Comparison of ENCODE assay signal across 15 cellular contexts in genomic region chr18:55494441-55494840, GRCh38.
DNase-seq lines count a peak whose midpoint lies in the region; ATAC-seq, FAIRE-seq and TF ChIP-seq lines count a peak whose summit lies in the region.
"Had no signal": no experiment of that assay in that cellular context is flagged by ENCODE, and none has a peak within 500 bp of the region (broad histone marks: within the 10 kb centered on the region; RNA-seq: fewer than 3 reads in every experiment).

No MANE protein-coding gene starts in this region.

- H3K4me2 ChIP-seq in DOHH2 (ENCODE audit: low read length) (peak overlapping the region; percentile 18), IMR-90 (ENCODE audit: low read depth, low read length) (0 out of 2 replicates have a peak overlapping the region, but pooled peaks have one; percentile 20), OCI-LY1 (ENCODE audit: low read length) (no peak overlapping the region), skeletal muscle satellite cell (ENCODE audit: low read length) (peak overlapping the region; percentile 10)
- H3K4me2 ChIP-seq: GM23338 had no signal

- H3K4me3 ChIP-seq in DOHH2 (ENCODE audit: low read length), result no peak overlapping the region
- H3K4me3 ChIP-seq in IMR-90 (ENCODE audit: insufficient read depth, low read depth, low read length), result no peak overlapping the region
- no peak overlapping the region for H3K4me3 ChIP-seq in OCI-LY1 (ENCODE audit: low read depth, low read length, poor library complexity, severe bottlenecking)
- no peak overlapping the region for H3K4me3 ChIP-seq in skeletal muscle satellite cell (ENCODE audit: low read length)
- H3K4me3 ChIP-seq in testis, result no peak overlapping the region
- H3K4me3 ChIP-seq: GM23338 had no signal

- H3K9me3 ChIP-seq in DOHH2 (ENCODE audit: control insufficient read depth, insufficient read depth, low read length) (no peaks in the 10 kb centered on the region), IMR-90 (ENCODE audit: control insufficient read depth, insufficient read depth, low read length) (no peaks in the 10 kb centered on the region), OCI-LY1 (ENCODE audit: low read length) (no peaks in the 10 kb centered on the region), skeletal muscle satellite cell (replicated peaks; ENCODE audit: low read length) (no peaks in the 10 kb centered on the region), testis (no peaks in the 10 kb centered on the region)

- ATAC-seq in IMR-90 (ENCODE audit: low read depth), result no peak
- ATAC-seq: CD8-positive, alpha-beta T cell; GM23338 had no signal

- H3K27ac ChIP-seq in DOHH2 (ENCODE audit: low read depth, low read length), result no peak overlapping the region; the same call in 1 of the 2 replicates
- H3K27ac ChIP-seq in IMR-90 (ENCODE audit: insufficient read depth, low read length), result no peak overlapping the region
- peak overlapping the region; percentile 1 for H3K27ac ChIP-seq in OCI-LY1 (ENCODE audit: low read depth, low read length, poor library complexity, severe bottlenecking)
- no peak overlapping the region for H3K27ac ChIP-seq in testis

- H4K8ac ChIP-seq in IMR-90 (ENCODE audit: low read depth in 2 of 2, low read length in 2 of 2), result no peak overlapping the region

- H3K79me1 ChIP-seq in IMR-90 (ENCODE audit: low read depth in 1 of 2, low read length in 2 of 2), result peaks cover 19 to 67% of the 10 kb centered on the region in 2 experiments

- CTCF ChIA-PET in IMR-90 (lab: Yijun Ruan, JAX), result interaction anchor here (0.6 kb wide), 2 partner anchors 19 to 721 kb away, joined by 3 to 11 read pairs; no protein-coding TSS in a partner anchor

- no peak overlapping the region for H2AK9ac ChIP-seq in IMR-90 (replicated peaks; ENCODE audit: low read depth, low read length, poor library complexity)

- no peak overlapping the region for H2BK20ac ChIP-seq in IMR-90 (ENCODE audit: low read depth, low read length)

- TF ChIP-seq CTCF in DOHH2 (IDR thresholded peaks at IDR 0.05; ENCODE audit: low read depth, low read length, poor library complexity, severe bottlenecking) (no peak), IMR-90 (conservative IDR thresholded peaks at IDR 0.05; ENCODE audit: low read depth, low read length) (no peak), OCI-LY1 (IDR thresholded peaks at IDR 0.05; ENCODE audit: low read length) (no peak), testis (IDR thresholded peaks at IDR 0.05) (no peak)

- H3K14ac ChIP-seq in IMR-90 (replicated peaks; ENCODE audit: low read depth, low read length), result 0 out of 2 replicates have a peak overlapping the region, but pooled peaks have one; percentile 2

- H2AK5ac ChIP-seq in IMR-90 (ENCODE audit: low read depth, low read length), result no peak overlapping the region

- H3K36me3 ChIP-seq in DOHH2 (ENCODE audit: control insufficient read depth, low read length) (peaks cover 10% of the 10 kb centered on the region; the same call in 1 of the 2 replicates), IMR-90 (ENCODE audit: control insufficient read depth, insufficient read depth, low read length) (no peaks in the 10 kb centered on the region), OCI-LY1 (ENCODE audit: insufficient read depth, low read length) (no peaks in the 10 kb centered on the region), skeletal muscle satellite cell (ENCODE audit: insufficient read depth, low read length) (no peaks in the 10 kb centered on the region), testis (ENCODE audit: low read depth, missing control alignments) (no peaks in the 10 kb centered on the region)

- no peak overlapping the region for H2BK15ac ChIP-seq in IMR-90 (ENCODE audit: low read depth, low read length)

- H3K9ac ChIP-seq in IMR-90 (ENCODE audit: low read depth, low read length) (no peak overlapping the region), OCI-LY1 (ENCODE audit: low read length) (no peak overlapping the region), skeletal muscle satellite cell (ENCODE audit: low read depth, low read length) (no peak overlapping the region)

- H3K9me1 ChIP-seq in IMR-90 (ENCODE audit: insufficient read depth, low read length), result peaks cover 18% of the 10 kb centered on the region

- H3F3A ChIP-seq in DOHH2 (ENCODE audit: control insufficient read depth, insufficient read depth) (no peaks in the 10 kb centered on the region; the same call in 1 of the 2 replicates), OCI-LY1 (ENCODE audit: insufficient read depth, low read length) (no peaks in the 10 kb centered on the region)

- dilution Hi-C loops in IMR-90 (cut with HindIII; ENCODE audit: low sequenced_read_pairs, unreplicated experiment), result no loop called here

- POLR2A ChIA-PET in IMR-90 (lab: Charles Lee; ENCODE audit: unreplicated experiment), result no interaction called here

- no peak overlapping the region for H4K91ac ChIP-seq in IMR-90 (ENCODE audit: insufficient read depth, low read depth, low read length)

- no CpG with 5 or more reads among the region's 1 CpG for WGBS in IMR-90 (ENCODE audit: extremely low coverage in 2 of 2, insufficient read length in 1 of 2), 2 experiments
- 94 to 96% methylated on average over 1 of the region's 1 CpG for WGBS in testis, 2 donors

- H2BK120ac ChIP-seq in IMR-90 (ENCODE audit: low read depth, low read length), result no peak overlapping the region

- no peak overlapping the region for H3K23ac ChIP-seq in IMR-90 (ENCODE audit: low read depth, low read length)

- H3K56ac ChIP-seq in IMR-90 (ENCODE audit: extremely low read depth, insufficient read depth, low read length), result no peak overlapping the region

- no TSS peak for BruUV-seq in IMR-90 (replicated peaks; lab: Mats Ljungman, UMichigan)

- no peaks in the 10 kb centered on the region for H4K20me1 ChIP-seq in DOHH2 (ENCODE audit: control insufficient read depth, insufficient read depth, low read depth, low read length)
- H4K20me1 ChIP-seq in IMR-90 (ENCODE audit: insufficient read depth, low read length), result no peaks in the 10 kb centered on the region
- no peaks in the 10 kb centered on the region for H4K20me1 ChIP-seq in OCI-LY1 (ENCODE audit: insufficient read depth, low read length)

- H3K79me2 ChIP-seq in DOHH2 (ENCODE audit: control insufficient read depth, low read length) (peaks cover 92% of the 10 kb centered on the region), OCI-LY1 (ENCODE audit: insufficient read depth, low read length) (peaks cover 26% of the 10 kb centered on the region)

- H2AFZ ChIP-seq in IMR-90 (replicated peaks; ENCODE audit: low read length, poor library complexity) (no peak overlapping the region), OCI-LY1 (ENCODE audit: low read length) (no peak overlapping the region)
- H2AFZ ChIP-seq: GM23338 had no signal

- peaks cover 71% of the 10 kb centered on the region for H3K4me1 ChIP-seq in DOHH2 (ENCODE audit: control insufficient read depth, low read length)
- peaks cover 16% of the 10 kb centered on the region; the same call in 1 of the 2 replicates for H3K4me1 ChIP-seq in IMR-90 (ENCODE audit: control insufficient read depth, insufficient read depth, low read length)
- peaks cover 100% of the 10 kb centered on the region for H3K4me1 ChIP-seq in OCI-LY1 (ENCODE audit: insufficient read depth, low read length, severe bottlenecking)
- peaks cover 34% of the 10 kb centered on the region for H3K4me1 ChIP-seq in skeletal muscle satellite cell (ENCODE audit: control insufficient read depth, insufficient read depth, low read length)
- no peaks in the 10 kb centered on the region for H3K4me1 ChIP-seq in testis

- H3K9me2 ChIP-seq in DOHH2 (replicated peaks; ENCODE audit: control insufficient read depth, low read length), result no peaks in the 10 kb centered on the region
- H3K9me2 ChIP-seq in OCI-LY1 (ENCODE audit: low read depth, low read length), result no peaks in the 10 kb centered on the region

- FAIRE-seq in RCC 7860 (lab: Jason Lieb, UNC), result no peak
- FAIRE-seq: HTR-8/SVneo had no signal

- H2BK5ac ChIP-seq in IMR-90 (ENCODE audit: low read depth, low read length, poor library complexity, severe bottlenecking), result peak overlapping the region; percentile 46

- H3K18ac ChIP-seq in IMR-90 (ENCODE audit: low read depth, low read length), result no peak overlapping the region

- DNase-seq in IMR-90 (no peak), RCC 7860 (ENCODE audit: low spot score) (no peak), DMS 273 (lab: John Stamatoyannopoulos, UW; ENCODE audit: unreplicated experiment) (no peak), RKO (ENCODE audit: low spot score) (no peak), testis (no peak)
- DNase-seq: CD8-positive, alpha-beta T cell; COR-L47; DND-41; H7; KBM-7 had no signal

- TF ChIP-seq RAD21 in IMR-90 (IDR thresholded peaks at IDR 0.05; ENCODE audit: low read length), result no peak

- H3K27me3 ChIP-seq in DOHH2 (ENCODE audit: control insufficient read depth, low read length) (no peaks in the 10 kb centered on the region), IMR-90 (ENCODE audit: control insufficient read depth, insufficient read depth, low read length) (no peaks in the 10 kb centered on the region), OCI-LY1 (ENCODE audit: insufficient read depth, low read length) (no peaks in the 10 kb centered on the region), skeletal muscle satellite cell (ENCODE audit: control insufficient read depth, insufficient read depth, low read length) (no peaks in the 10 kb centered on the region), testis (no peaks in the 10 kb centered on the region)

- H4K5ac ChIP-seq in IMR-90 (ENCODE audit: low read depth, low read length), result no peak overlapping the region

- H3K4ac ChIP-seq in IMR-90 (ENCODE audit: low read depth, low read length), result no peak overlapping the region

- no peak for TF ChIP-seq POLR2A in IMR-90 (IDR thresholded peaks at IDR 0.05; ENCODE audit: low read depth, low read length)
- no peak for TF ChIP-seq POLR2A in testis (IDR thresholded peaks at IDR 0.05)

- intact Hi-C loops in IMR-90 (cut with micrococcal nuclease) (no loop called here), testis (cut with DNase I; ENCODE audit: low total_unique reads) (no loop called here)

- in situ Hi-C loops in IMR-90 (cut with MboI; ENCODE audit: low sequenced_read_pairs), result no loop called here

TF ChIP-seq in IMR-90, 13 proteins besides CTCF, POLR2A, EP300 and RAD21 (continues in another document):
- TF ChIP-seq, protein P1, sequence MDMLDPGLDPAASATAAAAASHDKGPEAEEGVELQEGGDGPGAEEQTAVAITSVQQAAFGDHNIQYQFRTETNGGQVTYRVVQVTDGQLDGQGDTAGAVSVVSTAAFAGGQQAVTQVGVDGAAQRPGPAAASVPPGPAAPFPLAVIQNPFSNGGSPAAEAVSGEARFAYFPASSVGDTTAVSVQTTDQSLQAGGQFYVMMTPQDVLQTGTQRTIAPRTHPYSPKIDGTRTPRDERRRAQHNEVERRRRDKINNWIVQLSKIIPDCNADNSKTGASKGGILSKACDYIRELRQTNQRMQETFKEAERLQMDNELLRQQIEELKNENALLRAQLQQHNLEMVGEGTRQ (IDR thresholded peaks at IDR 0.05; ENCODE audit: low read depth, low read length), result no peak
- no peak for TF ChIP-seq FOS (IDR thresholded peaks at IDR 0.05; ENCODE audit: low read depth, low read length)
